ENCODE assay signal across 17 cellular contexts in the genomic region with DNA sequence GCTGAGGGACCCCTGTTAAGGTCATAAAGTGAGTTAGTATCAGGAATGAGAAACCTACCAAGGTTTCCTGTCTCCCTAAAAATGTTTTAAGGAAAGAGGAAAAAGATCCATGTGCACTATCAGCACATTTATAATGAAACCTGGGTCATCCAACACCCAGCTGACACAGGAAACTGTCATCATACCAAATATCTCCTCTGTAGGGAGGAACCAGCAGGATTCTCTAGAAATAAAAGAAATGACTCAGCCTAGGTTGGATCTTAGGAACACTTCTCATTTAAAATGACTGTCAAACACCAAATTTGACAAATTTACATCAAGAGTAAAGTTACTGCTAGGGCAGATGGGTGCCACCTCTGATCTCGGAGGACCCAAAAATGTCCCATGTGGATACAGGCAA. TPM values are rescaled to one million over a fixed set of nuclear protein-coding genes. Genes with fewer than 3 reads are reported as not detected.
DNase-seq lines count a peak whose midpoint lies in the region; TF ChIP-seq lines count a peak whose summit lies in the region.
"Had no signal": no experiment of that assay in that cellular context is flagged by ENCODE, and none has a peak within 500 bp of the region (broad histone marks: within the 10 kb centered on the region; RNA-seq: fewer than 3 reads in every experiment).

No MANE protein-coding gene starts in this region.

- no peaks in the 10 kb centered on the region for H3K27me3 ChIP-seq in prostate gland (replicated peaks; ENCODE audit: insufficient read depth)
- H3K27me3 ChIP-seq: ovary had no signal

- no peak for TF ChIP-seq POLR2A in prostate gland (IDR thresholded peaks at IDR 0.05)

- H3K9me3 Mint-ChIP-seq in T-helper 1 cell treated with Interleukin-12 subunit alpha and Interleukin-12 subunit beta and Interleukin-4 antibody, amounts not matched to agents 30 μg/mL and 1 μg/mL, for 36 hours, result no peaks in the 10 kb centered on the region
- no peaks in the 10 kb centered on the region for H3K9me3 Mint-ChIP-seq in activated CD4-positive, alpha-beta memory T cell treated with anti-CD3 and anti-CD28 coated beads, Interleukin-2, amount 10 ng/mL, durations not matched to agents 7 days and 5 days
- no peaks in the 10 kb centered on the region for H3K9me3 Mint-ChIP-seq in immature natural killer cell
- H3K9me3 Mint-ChIP-seq: CD4-positive, alpha-beta T cell had no signal

- peaks cover 25% of the 10 kb centered on the region for H3K4me1 Mint-ChIP-seq in T-helper 1 cell treated with Interleukin-12 subunit alpha and Interleukin-12 subunit beta and Interleukin-4 antibody, amounts not matched to agents 30 μg/mL and 1 μg/mL, for 36 hours (ENCODE audit: low read depth)
- peaks cover 31% of the 10 kb centered on the region for H3K4me1 Mint-ChIP-seq in activated CD4-positive, alpha-beta memory T cell treated with anti-CD3 and anti-CD28 coated beads, Interleukin-2, amount 10 ng/mL, durations not matched to agents 7 days and 5 days
- peaks cover 88 to 100% of the 10 kb centered on the region in 2 donors for H3K4me1 Mint-ChIP-seq in immature natural killer cell

- no peak overlapping the region for H3K4me3 ChIP-seq in prostate gland
- H3K4me3 ChIP-seq: coronary artery, ovary had no signal

- no peaks in the 10 kb centered on the region for H3K27me3 Mint-ChIP-seq in T-helper 1 cell treated with Interleukin-12 subunit alpha and Interleukin-12 subunit beta and Interleukin-4 antibody, amounts not matched to agents 30 μg/mL and 1 μg/mL, for 36 hours (ENCODE audit: low read depth)
- no peaks in the 10 kb centered on the region for H3K27me3 Mint-ChIP-seq in activated CD4-positive, alpha-beta memory T cell treated with anti-CD3 and anti-CD28 coated beads, Interleukin-2, amount 10 ng/mL, durations not matched to agents 7 days and 5 days
- H3K27me3 Mint-ChIP-seq in immature natural killer cell (ENCODE audit: low read depth in 3 of 3), result peaks cover 0 to under 1% (median 0%) of the 10 kb centered on the region in 3 donors
- H3K27me3 Mint-ChIP-seq: CD4-positive, alpha-beta T cell had no signal

- no peak for DNase-seq in T-helper 1 cell
- peak; percentile 48 for DNase-seq in ELR (ENCODE audit: low read depth)
- no peak for DNase-seq in activated CD4-positive, alpha-beta memory T cell treated with anti-CD3 and anti-CD28 coated beads, Interleukin-2, amount 10 ng/mL, durations not matched to agents 7 days and 5 days
- no peak for DNase-seq in immature natural killer cell
- DNase-seq in KG1 (lab: John Stamatoyannopoulos, UW), result no peak
- no peak for DNase-seq in NCI-H2029 treated with DMSO at 0.1 percent for 48 hours (lab: John Stamatoyannopoulos, UW)
- DNase-seq in prostate gland (ENCODE audit: low spot score), result no peak
- DNase-seq: 8988T; amygdala; CD4-positive, alpha-beta T cell; NCI-H187; NCI-H510A; OCI-M1; ovary; substantia nigra had no signal

- H3K9me3 ChIP-seq in prostate gland, result no peaks in the 10 kb centered on the region
- H3K9me3 ChIP-seq: ovary had no signal

- WGBS in prostate gland, result 96% methylated on average over 1 of the region's 1 CpG

- peak overlapping the region; percentile 55 for H3K27ac Mint-ChIP-seq in T-helper 1 cell treated with Interleukin-12 subunit alpha and Interleukin-12 subunit beta and Interleukin-4 antibody, amounts not matched to agents 30 μg/mL and 1 μg/mL, for 36 hours
- peak overlapping the region; percentile 12 for H3K27ac Mint-ChIP-seq in activated CD4-positive, alpha-beta memory T cell treated with anti-CD3 and anti-CD28 coated beads, Interleukin-2, amount 10 ng/mL, durations not matched to agents 7 days and 5 days
- peak overlapping the region; percentile 57 to 88 (median 79) for H3K27ac Mint-ChIP-seq in immature natural killer cell
- H3K27ac Mint-ChIP-seq: CD4-positive, alpha-beta T cell had no signal

- no peaks in the 10 kb centered on the region for H3K36me3 ChIP-seq in prostate gland
- H3K36me3 ChIP-seq: ovary had no signal

- peaks cover 3% of the 10 kb centered on the region for H3K36me3 Mint-ChIP-seq in T-helper 1 cell treated with Interleukin-12 subunit alpha and Interleukin-12 subunit beta and Interleukin-4 antibody, amounts not matched to agents 30 μg/mL and 1 μg/mL, for 36 hours (ENCODE audit: low read depth)
- H3K36me3 Mint-ChIP-seq in activated CD4-positive, alpha-beta memory T cell treated with anti-CD3 and anti-CD28 coated beads, Interleukin-2, amount 10 ng/mL, durations not matched to agents 7 days and 5 days (ENCODE audit: low read depth), result no peaks in the 10 kb centered on the region
- peaks cover 6 to 13% (median 13%) of the 10 kb centered on the region in 3 donors for H3K36me3 Mint-ChIP-seq in immature natural killer cell

- H3K4me1 ChIP-seq in prostate gland (replicated peaks), result no peaks in the 10 kb centered on the region

- CTCF ChIA-PET in activated CD4-positive, alpha-beta memory T cell treated with anti-CD3 and anti-CD28 coated beads, Interleukin-2, amount 10 ng/mL, durations not matched to agents 7 days and 5 days (lab: Charles Lee), result no interaction called here

- POLR2A ChIA-PET in activated CD4-positive, alpha-beta memory T cell treated with anti-CD3 and anti-CD28 coated beads, Interleukin-2, amount 10 ng/mL, durations not matched to agents 7 days and 5 days (lab: Charles Lee), result interaction anchor here (1.1 to 1.2 kb wide), 2 partner anchors 12 to 19 kb away, joined by 4 to 5 read pairs; no protein-coding TSS in a partner anchor

- intact Hi-C loops in prostate gland (cut with DNase I), result no loop called here

- TF ChIP-seq CTCF in prostate gland (IDR thresholded peaks at IDR 0.05), result no peak

- no peak overlapping the region for H3K4me3 Mint-ChIP-seq in T-helper 1 cell treated with Interleukin-12 subunit alpha and Interleukin-12 subunit beta and Interleukin-4 antibody, amounts not matched to agents 30 μg/mL and 1 μg/mL, for 36 hours
- no peak overlapping the region for H3K4me3 Mint-ChIP-seq in activated CD4-positive, alpha-beta memory T cell treated with anti-CD3 and anti-CD28 coated beads, Interleukin-2, amount 10 ng/mL, durations not matched to agents 7 days and 5 days
- H3K4me3 Mint-ChIP-seq in immature natural killer cell, result peak overlapping the region; percentile 25 to 57 (median 41)
- H3K4me3 Mint-ChIP-seq: CD4-positive, alpha-beta T cell had no signal

- no peak overlapping the region for H3K27ac ChIP-seq in prostate gland
- H3K27ac ChIP-seq: coronary artery, ovary had no signal

RNA-seq across cellular contexts. Expression of a gene that starts 21.7 kb away (rescaled TPM):
- total RNA-seq in activated CD4-positive, alpha-beta memory T cell treated with anti-CD3 and anti-CD28 coated beads, Interleukin-2, amount 10 ng/mL, durations not matched to agents 7 days and 5 days, result 1 to 10 TPM; 3.0 TPM
- 10 to 100 TPM; 22.5 to 68.8 (median 49.3) TPM for polyA plus RNA-seq in immature natural killer cell
- 10 to 100 TPM in 1 of 2 donors, 1 to 10 TPM in 1; 10.0 to 12.2 TPM for total RNA-seq in prostate gland

Comparison
In these comparisons a context has a peak if more than half of its experiments do, and no peak if none do; other contexts are left out.
1. H3K27ac Mint-ChIP-seq: peak in every context shown above with its lines; median percentile 79 in immature natural killer cell; 55 in T-helper 1 cell treated with Interleukin-12 subunit alpha and Interleukin-12 subunit beta and Interleukin-4 antibody, amounts not matched to agents 30 μg/mL and 1 μg/mL, for 36 hours; 12 in activated CD4-positive, alpha-beta memory T cell treated with anti-CD3 and anti-CD28 coated beads, Interleukin-2, amount 10 ng/mL, durations not matched to agents 7 days and 5 days.
2. H3K4me3 Mint-ChIP-seq: peak in immature natural killer cell (5 of 5); none in T-helper 1 cell treated with Interleukin-12 subunit alpha and Interleukin-12 subunit beta and Interleukin-4 antibody, amounts not matched to agents 30 μg/mL and 1 μg/mL, for 36 hours (single experiment) and activated CD4-positive, alpha-beta memory T cell treated with anti-CD3 and anti-CD28 coated beads, Interleukin-2, amount 10 ng/mL, durations not matched to agents 7 days and 5 days (single experiment).